ENCODE assay signal across 11 cellular contexts in the genomic region with DNA sequence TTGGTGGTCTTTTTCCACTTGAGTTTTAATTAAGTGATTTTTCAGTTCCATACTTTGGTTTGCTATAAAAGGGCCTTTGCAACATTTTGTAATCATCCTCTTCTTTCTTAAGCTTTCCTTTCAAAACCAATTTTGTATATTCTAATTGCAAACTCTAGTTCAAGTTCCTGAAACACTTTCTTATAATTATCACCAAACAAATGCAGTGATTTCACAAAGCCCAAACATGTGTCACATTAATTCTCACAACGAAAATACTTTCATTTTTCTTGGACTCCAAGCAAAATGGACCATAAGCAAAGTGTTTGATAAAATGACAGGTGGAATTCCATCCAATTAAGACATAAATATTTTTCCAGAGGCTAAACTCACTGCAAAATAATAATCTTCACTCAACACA.
"Had no signal": no experiment of that assay in that cellular context is flagged by ENCODE, and none has a peak within 500 bp of the region (broad histone marks: within the 10 kb centered on the region; RNA-seq: fewer than 3 reads in every experiment).

No MANE protein-coding gene starts in this region.

- H3K9me3 Mint-ChIP-seq: H9, HFFc6 had no signal

- H3K4me3 Mint-ChIP-seq: GM23338, H9, HFFc6 had no signal

- H3K9me3 ChIP-seq: HAP-1 had no signal

- ATAC-seq: GM23338, HCT116 had no signal

- H3K27ac Mint-ChIP-seq: GM23338, H9, HFFc6 had no signal

- H3K27ac ChIP-seq: GM23248 had no signal

- H3K4me3 ChIP-seq: GM23248, GM23338, HAP-1 had no signal

- H3K4me2 ChIP-seq: GM23338 had no signal

- DNase-seq: GM23248, GOT3, H7, H9, HCEC 1CT, HFFc6 had no signal

- FAIRE-seq: H1, H54 had no signal
